In genomic region chr6:167422934-167423333, GRCh38 we compare ENCODE assay signal across 16 cellular contexts.
A peak's percentile ranks its signal among the peaks of the same experiment; 100 is the strongest.
DNase-seq lines count a peak whose midpoint lies in the region; ATAC-seq and TF ChIP-seq lines count a peak whose summit lies in the region.
"Had no signal": no experiment of that assay in that cellular context is flagged by ENCODE, and none has a peak within 500 bp of the region (broad histone marks: within the 10 kb centered on the region; RNA-seq: fewer than 3 reads in every experiment).

No MANE protein-coding gene starts in this region.

- H4K91ac ChIP-seq in H9 (ENCODE audit: insufficient read length, low read depth, low read length): no peak overlapping the region

- H3K4me1 ChIP-seq in H9 (ENCODE audit: insufficient read depth, low read length) (peaks cover 3% of the 10 kb centered on the region; the same call in 1 of the 2 replicates), upper lobe of right lung (no peaks in the 10 kb centered on the region), prostate gland (replicated peaks) (peaks cover 6% of the 10 kb centered on the region)
- H3K4me1 ChIP-seq: A549 had no signal

- H4K8ac ChIP-seq in H9 (replicated peaks; ENCODE audit: insufficient read length, low read depth, low read length): no peak overlapping the region

- H3K9me3 ChIP-seq in H9 (ENCODE audit: control insufficient read depth, low read depth, low read length) (no peaks in the 10 kb centered on the region), upper lobe of right lung (no peaks in the 10 kb centered on the region), prostate gland (no peaks in the 10 kb centered on the region)
- H3K9me3 ChIP-seq: A549 had no signal

- H3K9ac ChIP-seq in H9 (ENCODE audit: extremely low read depth, insufficient read length, low read length): no peak overlapping the region

- H3K36me3 ChIP-seq in H7 (replicated peaks; ENCODE audit: control insufficient read depth, insufficient read depth, low read length) (no peaks in the 10 kb centered on the region; the same call in 1 of the 2 replicates), upper lobe of right lung (no peaks in the 10 kb centered on the region), prostate gland (no peaks in the 10 kb centered on the region)

- no peaks in the 10 kb centered on the region for H3K23me2 ChIP-seq in H9 (ENCODE audit: insufficient read length, low read depth, low read length, poor library complexity, severe bottlenecking)

- no peak overlapping the region for H2AFZ ChIP-seq in H9 (ENCODE audit: low read length)

- H3K9me3 Mint-ChIP-seq in H9: peaks cover 0 to 2% of the 10 kb centered on the region in 2 experiments; a peak in 3 of 5 replicates
- H3K9me3 Mint-ChIP-seq: CD8-positive, alpha-beta T cell had no signal

- H3K56ac ChIP-seq in H9 (ENCODE audit: insufficient read length, low read depth, low read length): no peak overlapping the region

- H3K23ac ChIP-seq in H9 (ENCODE audit: insufficient read length, low read depth, low read length): no peak overlapping the region

- no peaks in the 10 kb centered on the region for H3K27me3 ChIP-seq in H7 (ENCODE audit: control insufficient read depth, insufficient read depth, low read length)
- H3K27me3 ChIP-seq in H9 (ENCODE audit: insufficient read depth, low read length): no peaks in the 10 kb centered on the region
- H3K27me3 ChIP-seq in upper lobe of right lung: no peaks in the 10 kb centered on the region
- no peaks in the 10 kb centered on the region for H3K27me3 ChIP-seq in prostate gland (replicated peaks; ENCODE audit: insufficient read depth)

- H2BK15ac ChIP-seq in H9 (ENCODE audit: low read depth, low read length): no peak overlapping the region

- H3K4me3 ChIP-seq in H7 (ENCODE audit: insufficient read depth, low read depth, low read length) (no peak overlapping the region), upper lobe of right lung (no peak overlapping the region), prostate gland (no peak overlapping the region)
- H3K4me3 ChIP-seq: A549 had no signal

- H4K20me1 ChIP-seq in H9 (ENCODE audit: control insufficient read depth, insufficient read depth, insufficient read length): no peaks in the 10 kb centered on the region

- H2BK12ac ChIP-seq in H9 (ENCODE audit: insufficient read length, low read depth, low read length): no peak overlapping the region

- H3K27ac ChIP-seq in H9 (ENCODE audit: insufficient read length, low read depth, low read length) (no peak overlapping the region), upper lobe of right lung (no peak overlapping the region), prostate gland (no peak overlapping the region)
- H3K27ac ChIP-seq: A549, HL-60 had no signal

- no peak overlapping the region for H3K4me3 Mint-ChIP-seq in H9
- H3K4me3 Mint-ChIP-seq: CD14-positive monocyte; CD8-positive, alpha-beta T cell had no signal

- H3K27ac Mint-ChIP-seq in H9: no peak overlapping the region
- H3K27ac Mint-ChIP-seq: CD14-positive monocyte; CD8-positive, alpha-beta T cell had no signal

- H3K4me1 Mint-ChIP-seq in H9: peaks cover 12 to 16% of the 10 kb centered on the region in 2 experiments
- H3K4me1 Mint-ChIP-seq: CD14-positive monocyte had no signal

- no peak overlapping the region for H4K5ac ChIP-seq in H9 (ENCODE audit: insufficient read length, low read depth, low read length)

- no peak overlapping the region for H2BK120ac ChIP-seq in H9 (ENCODE audit: low read depth, low read length, poor library complexity, severe bottlenecking)

- no peak overlapping the region for H2BK5ac ChIP-seq in H9 (ENCODE audit: insufficient read length, low read length)

- H2AK5ac ChIP-seq in H9 (ENCODE audit: insufficient read length, low read length): no peak overlapping the region

- H3K4ac ChIP-seq in H9 (ENCODE audit: low read depth, low read length): no peak overlapping the region

- H3K27me3 Mint-ChIP-seq in H9 (ENCODE audit: low read depth): no peaks in the 10 kb centered on the region

- no CpG with 5 or more reads among the region's 23 CpGs for WGBS in H9 (ENCODE audit: extremely low coverage, insufficient read length, low lambda C conversion rate)
- WGBS in prostate gland: 98% methylated on average over 12 of the region's 23 CpGs

- H3K14ac ChIP-seq in H9 (ENCODE audit: insufficient read depth, low read length): no peak overlapping the region

- ATAC-seq in upper lobe of right lung (no peak), GM21723 (IDR thresholded peaks at IDR 0.05; ENCODE audit: unreplicated experiment) (no peak)
- ATAC-seq: A549; CD8-positive, alpha-beta T cell had no signal

- no peaks in the 10 kb centered on the region for H3K79me1 ChIP-seq in H9 (ENCODE audit: insufficient read depth, low read depth, low read length, poor library complexity, severe bottlenecking)

- H3T11ph ChIP-seq in H9 (ENCODE audit: low read length): no peak overlapping the region

- intact Hi-C loops in upper lobe of right lung (cut with DNase I): no loop called here
- intact Hi-C loops in prostate gland (cut with DNase I): no loop called here

- no peak overlapping the region for H3K18ac ChIP-seq in H9 (ENCODE audit: insufficient read length, low read depth, low read length)

- no peak for TF ChIP-seq POLR2A in prostate gland (IDR thresholded peaks at IDR 0.05)

- no peak overlapping the region for H2BK20ac ChIP-seq in H9 (ENCODE audit: low read depth, low read length, poor library complexity, severe bottlenecking)

- no peak for TF ChIP-seq CTCF in H9 (conservative IDR thresholded peaks at IDR 0.05)
- TF ChIP-seq CTCF in upper lobe of right lung (IDR thresholded peaks at IDR 0.05): no peak
- TF ChIP-seq CTCF in prostate gland (IDR thresholded peaks at IDR 0.05): no peak

- H3K4me2 ChIP-seq in H9 (ENCODE audit: insufficient read depth, insufficient read length, low read length): no peak overlapping the region
- H3K4me2 ChIP-seq: A549 had no signal

- DNase-seq in H7: peak; percentile 36
- peak; percentile 20 for DNase-seq in H9
- DNase-seq in islet precursor cell: peak; percentile 20
- DNase-seq in upper lobe of right lung: peak; percentile 40
- no peak for DNase-seq in prostate gland (ENCODE audit: low spot score)
- DNase-seq: CD8-positive, alpha-beta T cell; COR-L47; DMS153; DMS79 treated with DMSO at 0.1 percent for 48 hours; EL; GOT3; HCEC 1CT had no signal

- no peaks in the 10 kb centered on the region for H3K36me3 Mint-ChIP-seq in H9 (ENCODE audit: insufficient read depth in 1 of 3, low read depth in 3 of 3)
- H3K36me3 Mint-ChIP-seq: CD14-positive monocyte; CD8-positive, alpha-beta T cell had no signal

- no peaks in the 10 kb centered on the region for H3K79me2 ChIP-seq in H9 (ENCODE audit: insufficient read depth, low read length)
